In the genomic region with DNA sequence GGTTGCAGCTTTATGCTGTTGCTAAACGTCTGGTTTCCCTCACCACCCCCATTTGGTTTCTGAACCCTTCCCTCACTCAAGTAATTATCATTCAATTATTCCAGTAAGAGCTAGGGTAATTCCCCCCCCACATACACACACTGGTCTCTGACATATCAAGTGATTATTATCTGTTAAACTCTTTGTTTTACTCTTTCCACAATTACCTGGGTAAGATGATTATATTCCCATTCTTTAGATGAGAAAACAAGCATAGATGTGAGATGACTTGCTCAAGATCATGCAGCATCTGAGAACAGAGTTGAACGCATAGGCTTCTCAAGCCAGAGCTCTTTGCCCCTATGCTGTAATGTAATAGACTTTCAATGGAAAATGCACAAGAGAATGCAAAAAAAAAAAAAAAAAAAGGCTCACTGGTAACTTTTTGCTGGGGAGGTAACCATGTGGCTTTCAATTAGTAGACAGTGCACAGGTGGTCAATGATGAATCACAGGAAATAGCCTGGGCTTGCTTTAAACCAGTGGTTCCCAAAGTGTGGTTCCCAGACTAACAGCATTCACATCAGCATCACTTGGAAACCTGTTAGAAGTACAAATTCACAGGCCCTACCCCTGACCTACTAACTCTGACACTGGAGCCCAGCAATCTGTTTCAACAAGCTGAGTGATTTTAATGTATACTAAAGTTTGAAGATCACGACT, we compare ENCODE assay signal across 10 cellular contexts.
DNase-seq lines count a peak whose midpoint lies in the region; ATAC-seq lines count a peak whose summit lies in the region.
"Had no signal": no experiment of that assay in that cellular context is flagged by ENCODE, and none has a peak within 500 bp of the region (broad histone marks: within the 10 kb centered on the region; RNA-seq: fewer than 3 reads in every experiment).

No MANE protein-coding gene starts in this region.

- H3K9me3 Mint-ChIP-seq in activated CD4-positive, alpha-beta memory T cell treated with anti-CD3 and anti-CD28 coated beads, Interleukin-2, amount 10 ng/mL, durations not matched to agents 7 days and 5 days: no peaks in the 10 kb centered on the region
- H3K9me3 Mint-ChIP-seq: naive B cell had no signal

- H3K36me3 Mint-ChIP-seq in activated CD4-positive, alpha-beta memory T cell treated with anti-CD3 and anti-CD28 coated beads, Interleukin-2, amount 10 ng/mL, durations not matched to agents 7 days and 5 days (ENCODE audit: low read depth): peaks cover 35% of the 10 kb centered on the region

- no peaks in the 10 kb centered on the region for H3K4me1 ChIP-seq in mesodermal cell (ENCODE audit: control insufficient read depth, insufficient read depth, low read length, poor library complexity, severe bottlenecking)

- peak overlapping the region; percentile 5 for H3K27ac Mint-ChIP-seq in activated CD4-positive, alpha-beta memory T cell treated with anti-CD3 and anti-CD28 coated beads, Interleukin-2, amount 10 ng/mL, durations not matched to agents 7 days and 5 days

- peaks cover 35% of the 10 kb centered on the region for H3K4me1 Mint-ChIP-seq in activated CD4-positive, alpha-beta memory T cell treated with anti-CD3 and anti-CD28 coated beads, Interleukin-2, amount 10 ng/mL, durations not matched to agents 7 days and 5 days
- H3K4me1 Mint-ChIP-seq: naive B cell had no signal

- DNase-seq in DMS 273 (lab: John Stamatoyannopoulos, UW; ENCODE audit: unreplicated experiment): peak; percentile 43
- no peak for DNase-seq in DMS 273 treated with DMSO at 0.1 percent for 48 hours (lab: John Stamatoyannopoulos, UW)
- no peak for DNase-seq in activated CD4-positive, alpha-beta memory T cell treated with anti-CD3 and anti-CD28 coated beads, Interleukin-2, amount 10 ng/mL, durations not matched to agents 7 days and 5 days
- DNase-seq in epidermal melanocyte (ENCODE audit: insufficient read length, low spot score): no peak
- no peak for DNase-seq in AG08395 (ENCODE audit: low spot score)
- DNase-seq in NCI-H2227 (lab: John Stamatoyannopoulos, UW; ENCODE audit: unreplicated experiment): no peak
- DNase-seq: naive B cell had no signal

- peak; percentile 70 for ATAC-seq in HG02610 (IDR thresholded peaks at IDR 0.05; ENCODE audit: unreplicated experiment)

- H3K36me3 ChIP-seq in mesodermal cell (ENCODE audit: control insufficient read depth, insufficient read depth, low read length): peaks cover 22% of the 10 kb centered on the region

- POLR2A ChIA-PET in activated CD4-positive, alpha-beta memory T cell treated with anti-CD3 and anti-CD28 coated beads, Interleukin-2, amount 10 ng/mL, durations not matched to agents 7 days and 5 days (lab: Charles Lee): interaction anchor here (1.2 kb wide), 1 partner anchor 16 kb away, joined by 6 read pairs; no protein-coding TSS in a partner anchor

- H3K27ac ChIP-seq in mesodermal cell (ENCODE audit: low read depth, low read length, severe bottlenecking): peak overlapping the region; percentile 41
- H3K27ac ChIP-seq: 22Rv1 had no signal

- no peaks in the 10 kb centered on the region for H3K9me3 ChIP-seq in mesodermal cell (ENCODE audit: control insufficient read depth, low read length)

- WGBS in mesodermal cell (ENCODE audit: insufficient coverage in 2 of 2), 2 experiments: 54 to 92% methylated on average over 1 to 2 of the region's 3 CpGs

- no peak overlapping the region for H3K4me3 ChIP-seq in mesodermal cell (ENCODE audit: extremely low read depth, insufficient read depth, low read length, poor library complexity, severe bottlenecking)

- H3K4me3 Mint-ChIP-seq in activated CD4-positive, alpha-beta memory T cell treated with anti-CD3 and anti-CD28 coated beads, Interleukin-2, amount 10 ng/mL, durations not matched to agents 7 days and 5 days: no peak overlapping the region
- H3K4me3 Mint-ChIP-seq: naive B cell had no signal

- CTCF ChIA-PET in activated CD4-positive, alpha-beta memory T cell treated with anti-CD3 and anti-CD28 coated beads, Interleukin-2, amount 10 ng/mL, durations not matched to agents 7 days and 5 days (lab: Charles Lee): interaction anchor here (0.7 to 4.7 kb wide), 2 partner anchors 16 to 132 kb away, joined by 5 to 28 read pairs; no protein-coding TSS in a partner anchor

- H3K27me3 Mint-ChIP-seq in activated CD4-positive, alpha-beta memory T cell treated with anti-CD3 and anti-CD28 coated beads, Interleukin-2, amount 10 ng/mL, durations not matched to agents 7 days and 5 days: no peaks in the 10 kb centered on the region
